ENCODE assay signal across 1 cellular context in genomic region chr3:194194757-194195086, GRCh38.
TF ChIP-seq lines count a peak whose summit lies in the region.

No MANE protein-coding gene starts in this region.

TF ChIP-seq in GM12878, 131 proteins besides CTCF, POLR2A, EP300 and RAD21:
- TF ChIP-seq, protein P1, sequence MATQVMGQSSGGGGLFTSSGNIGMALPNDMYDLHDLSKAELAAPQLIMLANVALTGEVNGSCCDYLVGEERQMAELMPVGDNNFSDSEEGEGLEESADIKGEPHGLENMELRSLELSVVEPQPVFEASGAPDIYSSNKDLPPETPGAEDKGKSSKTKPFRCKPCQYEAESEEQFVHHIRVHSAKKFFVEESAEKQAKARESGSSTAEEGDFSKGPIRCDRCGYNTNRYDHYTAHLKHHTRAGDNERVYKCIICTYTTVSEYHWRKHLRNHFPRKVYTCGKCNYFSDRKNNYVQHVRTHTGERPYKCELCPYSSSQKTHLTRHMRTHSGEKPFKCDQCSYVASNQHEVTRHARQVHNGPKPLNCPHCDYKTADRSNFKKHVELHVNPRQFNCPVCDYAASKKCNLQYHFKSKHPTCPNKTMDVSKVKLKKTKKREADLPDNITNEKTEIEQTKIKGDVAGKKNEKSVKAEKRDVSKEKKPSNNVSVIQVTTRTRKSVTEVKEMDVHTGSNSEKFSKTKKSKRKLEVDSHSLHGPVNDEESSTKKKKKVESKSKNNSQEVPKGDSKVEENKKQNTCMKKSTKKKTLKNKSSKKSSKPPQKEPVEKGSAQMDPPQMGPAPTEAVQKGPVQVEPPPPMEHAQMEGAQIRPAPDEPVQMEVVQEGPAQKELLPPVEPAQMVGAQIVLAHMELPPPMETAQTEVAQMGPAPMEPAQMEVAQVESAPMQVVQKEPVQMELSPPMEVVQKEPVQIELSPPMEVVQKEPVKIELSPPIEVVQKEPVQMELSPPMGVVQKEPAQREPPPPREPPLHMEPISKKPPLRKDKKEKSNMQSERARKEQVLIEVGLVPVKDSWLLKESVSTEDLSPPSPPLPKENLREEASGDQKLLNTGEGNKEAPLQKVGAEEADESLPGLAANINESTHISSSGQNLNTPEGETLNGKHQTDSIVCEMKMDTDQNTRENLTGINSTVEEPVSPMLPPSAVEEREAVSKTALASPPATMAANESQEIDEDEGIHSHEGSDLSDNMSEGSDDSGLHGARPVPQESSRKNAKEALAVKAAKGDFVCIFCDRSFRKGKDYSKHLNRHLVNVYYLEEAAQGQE (IDR thresholded peaks at IDR 0.05; ENCODE audit: low read depth, low read length): no peak
- no peak for TF ChIP-seq NFXL1 (IDR thresholded peaks at IDR 0.05; ENCODE audit: borderline replicate concordance)
- TF ChIP-seq ZNF274 (IDR thresholded peaks at IDR 0.05; ENCODE audit: insufficient read depth, insufficient read length): no peak
- no peak for TF ChIP-seq TCF3 (IDR thresholded peaks at IDR 0.05; ENCODE audit: borderline replicate concordance, insufficient read depth, low read depth, low read length)
- TF ChIP-seq, protein P2, sequence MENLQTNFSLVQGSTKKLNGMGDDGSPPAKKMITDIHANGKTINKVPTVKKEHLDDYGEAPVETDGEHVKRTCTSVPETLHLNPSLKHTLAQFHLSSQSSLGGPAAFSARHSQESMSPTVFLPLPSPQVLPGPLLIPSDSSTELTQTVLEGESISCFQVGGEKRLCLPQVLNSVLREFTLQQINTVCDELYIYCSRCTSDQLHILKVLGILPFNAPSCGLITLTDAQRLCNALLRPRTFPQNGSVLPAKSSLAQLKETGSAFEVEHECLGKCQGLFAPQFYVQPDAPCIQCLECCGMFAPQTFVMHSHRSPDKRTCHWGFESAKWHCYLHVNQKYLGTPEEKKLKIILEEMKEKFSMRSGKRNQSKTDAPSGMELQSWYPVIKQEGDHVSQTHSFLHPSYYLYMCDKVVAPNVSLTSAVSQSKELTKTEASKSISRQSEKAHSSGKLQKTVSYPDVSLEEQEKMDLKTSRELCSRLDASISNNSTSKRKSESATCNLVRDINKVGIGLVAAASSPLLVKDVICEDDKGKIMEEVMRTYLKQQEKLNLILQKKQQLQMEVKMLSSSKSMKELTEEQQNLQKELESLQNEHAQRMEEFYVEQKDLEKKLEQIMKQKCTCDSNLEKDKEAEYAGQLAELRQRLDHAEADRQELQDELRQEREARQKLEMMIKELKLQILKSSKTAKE (IDR thresholded peaks at IDR 0.05; ENCODE audit: low read depth, poor library complexity, severe bottlenecking): no peak
- TF ChIP-seq, protein P3, sequence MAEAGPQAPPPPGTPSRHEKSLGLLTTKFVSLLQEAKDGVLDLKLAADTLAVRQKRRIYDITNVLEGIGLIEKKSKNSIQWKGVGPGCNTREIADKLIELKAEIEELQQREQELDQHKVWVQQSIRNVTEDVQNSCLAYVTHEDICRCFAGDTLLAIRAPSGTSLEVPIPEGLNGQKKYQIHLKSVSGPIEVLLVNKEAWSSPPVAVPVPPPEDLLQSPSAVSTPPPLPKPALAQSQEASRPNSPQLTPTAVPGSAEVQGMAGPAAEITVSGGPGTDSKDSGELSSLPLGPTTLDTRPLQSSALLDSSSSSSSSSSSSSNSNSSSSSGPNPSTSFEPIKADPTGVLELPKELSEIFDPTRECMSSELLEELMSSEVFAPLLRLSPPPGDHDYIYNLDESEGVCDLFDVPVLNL (IDR thresholded peaks at IDR 0.05; ENCODE audit: low read depth, low read length): no peak
- no peak for TF ChIP-seq RUNX3 (IDR thresholded peaks at IDR 0.05; ENCODE audit: low read length)
- TF ChIP-seq MEF2A (IDR thresholded peaks at IDR 0.05; ENCODE audit: insufficient read depth, low read depth, low read length): no peak
- TF ChIP-seq ZBTB40 (IDR thresholded peaks at IDR 0.05; ENCODE audit: borderline replicate concordance): no peak
- no peak for TF ChIP-seq WRNIP1 (IDR thresholded peaks at IDR 0.05; ENCODE audit: borderline replicate concordance, low read depth, low read length)
- TF ChIP-seq CREM (IDR thresholded peaks at IDR 0.05; ENCODE audit: low read depth): no peak
- TF ChIP-seq ATF7 (IDR thresholded peaks at IDR 0.05; ENCODE audit: low read depth): no peak
- no peak for TF ChIP-seq BCL3 (IDR thresholded peaks at IDR 0.05; ENCODE audit: borderline replicate concordance, insufficient read depth, low read depth, low read length, poor library complexity, severe bottlenecking)
- no peak for TF ChIP-seq FOXM1 (IDR thresholded peaks at IDR 0.05; ENCODE audit: low read depth, low read length)
- TF ChIP-seq SMAD5 (IDR thresholded peaks at IDR 0.05; ENCODE audit: low read depth): no peak
- no peak for TF ChIP-seq ZBTB33 (IDR thresholded peaks at IDR 0.05)
- TF ChIP-seq MLLT1 (IDR thresholded peaks at IDR 0.05): no peak
